Comparison of ENCODE assay signal across 8 cellular contexts in the genomic region with DNA sequence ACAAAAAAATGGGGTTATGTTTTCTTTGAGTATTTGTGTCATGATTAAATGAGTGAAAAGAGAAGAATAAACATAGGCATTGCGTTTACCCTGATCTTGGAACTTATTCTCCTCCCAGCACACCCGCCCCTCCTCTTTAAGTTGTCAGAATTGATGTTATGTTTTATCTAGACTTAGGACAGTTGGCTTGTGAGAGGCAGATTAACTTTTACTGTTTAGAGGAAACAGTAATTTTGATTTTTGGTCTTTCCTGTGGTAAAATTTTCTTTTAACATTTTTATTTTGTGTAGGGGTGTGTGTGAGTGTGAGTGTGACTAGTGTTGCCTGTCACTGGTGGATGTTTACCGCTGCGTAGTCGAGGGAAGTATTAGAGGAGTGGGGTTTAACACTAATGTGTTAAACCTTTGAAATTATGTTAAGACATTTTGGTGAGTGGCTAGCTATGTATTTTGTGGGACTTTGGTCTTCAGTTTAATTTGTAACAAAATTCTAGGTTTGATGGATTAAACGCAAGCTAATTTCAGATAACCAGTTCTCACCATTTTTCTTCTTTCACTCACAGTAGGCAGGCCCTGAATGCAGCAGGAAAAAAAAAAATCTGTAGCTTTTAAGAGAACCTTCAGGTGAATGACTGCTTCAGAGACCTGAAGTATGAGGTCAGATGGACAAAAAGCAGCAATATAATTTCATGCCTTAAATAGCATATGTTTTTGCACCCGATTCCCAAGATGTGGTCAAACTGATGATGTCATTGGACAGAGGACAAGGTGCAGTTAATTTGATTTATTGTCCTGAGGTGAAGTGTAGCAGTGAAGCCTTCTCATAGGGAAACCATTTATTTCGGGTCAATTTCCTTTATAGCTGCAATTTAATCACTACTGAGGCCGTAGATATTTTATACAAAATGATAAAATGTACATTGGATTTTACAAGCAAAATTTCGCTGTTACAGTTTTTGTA. TPM values are rescaled to one million over a fixed set of nuclear protein-coding genes. Genes with fewer than 3 reads are reported as not detected.
DNase-seq lines count a peak whose midpoint lies in the region; ATAC-seq and TF ChIP-seq lines count a peak whose summit lies in the region.

No MANE protein-coding gene starts in this region.

- H3K9me3 ChIP-seq in CD4-positive, alpha-beta T cell (ENCODE audit: control insufficient read depth, low read length) = no peaks in the 10 kb centered on the region
- no peaks in the 10 kb centered on the region for H3K9me3 ChIP-seq in HUES64 (ENCODE audit: insufficient read depth, low read depth, low read length)

- H3K4me3 ChIP-seq in HUES64 (ENCODE audit: low read length) = peak overlapping the region; percentile 87

- H3K4me1 Mint-ChIP-seq in CD4-positive, alpha-beta T cell (ENCODE audit: low read depth) = peaks cover 66% of the 10 kb centered on the region
- H3K4me1 Mint-ChIP-seq in mesothelial cell of epicardium = peaks cover 48% of the 10 kb centered on the region

- H3K4me3 Mint-ChIP-seq in CD4-positive, alpha-beta T cell = peak overlapping the region; percentile 98
- H3K4me3 Mint-ChIP-seq in mesothelial cell of epicardium = peak overlapping the region; percentile 97

- POLR2A ChIA-PET in CD4-positive, alpha-beta T cell (lab: Charles Lee) = interaction anchor here (1.7 to 5.0 kb wide), 7 partner anchors 7 to 293 kb away, joined by 4 to 90 read pairs (median 8); partner anchors contain the start of genes CD247 and GPA33

- H3K27ac ChIP-seq in CD4-positive, alpha-beta T cell (ENCODE audit: low read depth, low read length) = no peak overlapping the region
- no peak overlapping the region; the same call in 1 of the 2 replicates for H3K27ac ChIP-seq in HUES64 (ENCODE audit: low read depth, low read length)

- TF ChIP-seq CTCF in CD4-positive, alpha-beta T cell (IDR thresholded peaks at IDR 0.05) = no peak
- TF ChIP-seq CTCF in mesothelial cell of epicardium (IDR thresholded peaks at IDR 0.05; ENCODE audit: unreplicated experiment) = no peak

- peaks cover 67% of the 10 kb centered on the region for H3K4me1 ChIP-seq in HUES64 (ENCODE audit: insufficient read depth, low read length)

- DNase-seq in CD4-positive, alpha-beta T cell = no peak
- DNase-seq in amniotic epithelial cell (ENCODE audit: low read depth) (peak; percentile 68), mesothelial cell of epicardium (ENCODE audit: low spot score in 2 of 2, unreplicated experiment in 2 of 2) (no peak), CD1c-positive myeloid dendritic cell (ENCODE audit: extremely low spot score) (no peak)

- intact Hi-C loops in CD4-positive, alpha-beta T cell (cut with DNase I, micrococcal nuclease) = loop anchor here (2.0 to 10.0 kb wide), 7 partner anchors 129 to 714 kb away; partner anchors contain the start of genes DCAF6 (in 2 of the 2), MPC2 (in 2 of the 2), CREG1 (in 1 of the 2) and GPA33 (in 1 of the 2)

- CTCF ChIA-PET in CD4-positive, alpha-beta T cell (lab: Charles Lee) = interaction anchor here (0.8 to 1.0 kb wide), 2 partner anchors 9 to 45 kb away, joined by 4 to 5 read pairs; no protein-coding TSS in a partner anchor

- 77% methylated on average over 7 of the region's 10 CpGs for WGBS in HUES64

- no peaks in the 10 kb centered on the region for H3K36me3 ChIP-seq in HUES64 (ENCODE audit: insufficient read depth, low read length)

- peak overlapping the region; percentile 93 for H3K27ac Mint-ChIP-seq in CD4-positive, alpha-beta T cell
- H3K27ac Mint-ChIP-seq in mesothelial cell of epicardium = peak overlapping the region; percentile 99

- no peak overlapping the region for H3K9ac ChIP-seq in HUES64 (ENCODE audit: low read depth, low read length)

- no peaks in the 10 kb centered on the region for H3K9me3 Mint-ChIP-seq in CD4-positive, alpha-beta T cell
- H3K9me3 Mint-ChIP-seq in mesothelial cell of epicardium = no peaks in the 10 kb centered on the region

- peaks cover 20% of the 10 kb centered on the region for H3K36me3 Mint-ChIP-seq in CD4-positive, alpha-beta T cell (ENCODE audit: low read depth)
- H3K36me3 Mint-ChIP-seq in mesothelial cell of epicardium = no peaks in the 10 kb centered on the region

- no peaks in the 10 kb centered on the region for H3K27me3 ChIP-seq in CD4-positive, alpha-beta T cell (ENCODE audit: control insufficient read depth, insufficient read depth, low read length)
- no peaks in the 10 kb centered on the region for H3K27me3 ChIP-seq in HUES64 (ENCODE audit: insufficient read depth, low read length)

- no peak for ATAC-seq in CD4-positive, alpha-beta T cell (ENCODE audit: poor library complexity)
- no peak for ATAC-seq in HG03457 (IDR thresholded peaks at IDR 0.05; ENCODE audit: unreplicated experiment)
- ATAC-seq in HG02852 (IDR thresholded peaks at IDR 0.05; ENCODE audit: unreplicated experiment) = no peak
- no peak for ATAC-seq in HG02798 (IDR thresholded peaks at IDR 0.05; ENCODE audit: poor library complexity, unreplicated experiment)

- no peaks in the 10 kb centered on the region for H3K27me3 Mint-ChIP-seq in CD4-positive, alpha-beta T cell
- H3K27me3 Mint-ChIP-seq in mesothelial cell of epicardium (ENCODE audit: low read depth) = peaks cover 2% of the 10 kb centered on the region

RNA-seq across cellular contexts. Expression of gene POU2F1, which starts 2.7 kb away (rescaled TPM):
- 10 to 100 TPM; 27.0 to 28.6 TPM for total RNA-seq in CD4-positive, alpha-beta T cell
- polyA plus RNA-seq in HUES64 (2013, experiment 1 of 2) = 13.2 TPM
- 14.4 TPM for polyA plus RNA-seq in HUES64 (2013, experiment 2 of 2)
- total RNA-seq in mesothelial cell of epicardium = 26.1 to 32.8 TPM (median 29.1 TPM) in 3 replicates
